ENCODE assay signal across 21 cellular contexts in the genomic region with DNA sequence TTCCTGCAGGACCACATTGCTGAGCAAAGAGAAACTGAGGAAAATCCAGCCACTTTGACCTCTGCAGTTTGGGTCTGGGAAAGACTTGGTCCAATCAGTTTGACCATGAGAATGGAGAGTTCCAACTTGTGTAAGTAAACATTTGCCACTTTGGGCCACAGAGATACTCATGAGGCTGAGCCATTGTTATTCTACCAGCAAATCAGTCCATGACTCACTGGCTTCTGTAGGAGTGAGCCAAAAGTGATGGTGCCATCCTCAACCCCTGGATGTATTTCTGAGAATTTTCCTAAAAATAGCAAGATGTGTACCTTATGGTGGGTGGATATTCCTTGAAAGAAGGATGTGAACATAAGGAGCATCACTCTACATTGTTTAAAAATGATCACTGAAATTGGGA.
DNase-seq lines count a peak whose midpoint lies in the region; ATAC-seq and TF ChIP-seq lines count a peak whose summit lies in the region.
"Had no signal": no experiment of that assay in that cellular context is flagged by ENCODE, and none has a peak within 500 bp of the region (broad histone marks: within the 10 kb centered on the region; RNA-seq: fewer than 3 reads in every experiment).

No MANE protein-coding gene starts in this region.

- H3K36me3 Mint-ChIP-seq in stimulated activated naive CD8-positive, alpha-beta T cell treated with anti-CD3 and anti-CD28 coated beads, Interleukin-15, Interleukin-2, amounts not matched to agents 100 ng/mL and 50 ng/mL, for 24 hours (ENCODE audit: low read depth) = no peaks in the 10 kb centered on the region
- H3K36me3 Mint-ChIP-seq in activated CD4-positive, alpha-beta memory T cell treated with anti-CD3 and anti-CD28 coated beads, Interleukin-2, amount 10 ng/mL, durations not matched to agents 7 days and 5 days (ENCODE audit: low read depth) = peaks cover 3% of the 10 kb centered on the region

- peaks cover 38% of the 10 kb centered on the region for H3K4me1 Mint-ChIP-seq in stimulated activated naive CD8-positive, alpha-beta T cell treated with anti-CD3 and anti-CD28 coated beads, Interleukin-15, Interleukin-2, amounts not matched to agents 100 ng/mL and 50 ng/mL, for 24 hours (ENCODE audit: low read depth)
- H3K4me1 Mint-ChIP-seq in activated CD4-positive, alpha-beta memory T cell treated with anti-CD3 and anti-CD28 coated beads, Interleukin-2, amount 10 ng/mL, durations not matched to agents 7 days and 5 days = peaks cover 24% of the 10 kb centered on the region

- no peak for ATAC-seq in stimulated activated naive CD8-positive, alpha-beta T cell treated with anti-CD3 and anti-CD28 coated beads, Interleukin-15, Interleukin-2, amounts not matched to agents 100 U/mL and 50 U/mL, for 24 hours
- ATAC-seq in HG02981 (IDR thresholded peaks at IDR 0.05; ENCODE audit: unreplicated experiment) (no peak), HG02610 (IDR thresholded peaks at IDR 0.05; ENCODE audit: unreplicated experiment) (no peak)
- ATAC-seq: esophagus mucosa had no signal

- no peak for DNase-seq in stimulated activated naive CD8-positive, alpha-beta T cell treated with anti-CD3 and anti-CD28 coated beads, Interleukin-15, Interleukin-2, amounts not matched to agents 100 U/mL and 50 U/mL, for 24 hours
- DNase-seq in activated CD4-positive, alpha-beta memory T cell treated with anti-CD3 and anti-CD28 coated beads, Interleukin-2, amount 10 ng/mL, durations not matched to agents 7 days and 5 days = no peak
- peak; percentile 32 for DNase-seq in fibroblast of mammary gland (ENCODE audit: low read depth)
- DNase-seq in COR-L47 (lab: John Stamatoyannopoulos, UW) = no peak
- DNase-seq: activated gamma-delta T cell; DND-41; effector CD4-positive, alpha-beta T cell; islet precursor cell; KG1; NCI-H1694; NCI-H2171 treated with DMSO at 0.1 percent for 48 hours; NCI-H526 had no signal

- POLR2A ChIA-PET in activated CD4-positive, alpha-beta memory T cell treated with anti-CD3 and anti-CD28 coated beads, Interleukin-2, amount 10 ng/mL, durations not matched to agents 7 days and 5 days (lab: Charles Lee) = no interaction called here

- H3K27ac Mint-ChIP-seq in stimulated activated naive CD8-positive, alpha-beta T cell treated with anti-CD3 and anti-CD28 coated beads, Interleukin-15, Interleukin-2, amounts not matched to agents 100 ng/mL and 50 ng/mL, for 24 hours = peak overlapping the region; percentile 83
- H3K27ac Mint-ChIP-seq in activated CD4-positive, alpha-beta memory T cell treated with anti-CD3 and anti-CD28 coated beads, Interleukin-2, amount 10 ng/mL, durations not matched to agents 7 days and 5 days = peak overlapping the region; percentile 50

- H3K4me3 ChIP-seq in fibroblast of mammary gland (ENCODE audit: control insufficient read depth, low read depth, low read length) = no peak overlapping the region
- H3K4me3 ChIP-seq: ascending aorta, lung, prostate gland, SK-N-MC, vagina had no signal

- CTCF ChIA-PET in activated CD4-positive, alpha-beta memory T cell treated with anti-CD3 and anti-CD28 coated beads, Interleukin-2, amount 10 ng/mL, durations not matched to agents 7 days and 5 days (lab: Charles Lee) = interaction anchor here (1.0 to 1.2 kb wide), 2 partner anchors 48 to 689 kb away, joined by 3 read pairs; no protein-coding TSS in a partner anchor

- H3K4me3 Mint-ChIP-seq in stimulated activated naive CD8-positive, alpha-beta T cell treated with anti-CD3 and anti-CD28 coated beads, Interleukin-15, Interleukin-2, amounts not matched to agents 100 ng/mL and 50 ng/mL, for 24 hours = peak overlapping the region; percentile 49
- no peak overlapping the region for H3K4me3 Mint-ChIP-seq in activated CD4-positive, alpha-beta memory T cell treated with anti-CD3 and anti-CD28 coated beads, Interleukin-2, amount 10 ng/mL, durations not matched to agents 7 days and 5 days

- no peaks in the 10 kb centered on the region for H3K27me3 Mint-ChIP-seq in stimulated activated naive CD8-positive, alpha-beta T cell treated with anti-CD3 and anti-CD28 coated beads, Interleukin-15, Interleukin-2, amounts not matched to agents 100 ng/mL and 50 ng/mL, for 24 hours
- H3K27me3 Mint-ChIP-seq in activated CD4-positive, alpha-beta memory T cell treated with anti-CD3 and anti-CD28 coated beads, Interleukin-2, amount 10 ng/mL, durations not matched to agents 7 days and 5 days = peaks cover 7% of the 10 kb centered on the region

- no peaks in the 10 kb centered on the region for H3K9me3 Mint-ChIP-seq in stimulated activated naive CD8-positive, alpha-beta T cell treated with anti-CD3 and anti-CD28 coated beads, Interleukin-15, Interleukin-2, amounts not matched to agents 100 ng/mL and 50 ng/mL, for 24 hours
- no peaks in the 10 kb centered on the region for H3K9me3 Mint-ChIP-seq in activated CD4-positive, alpha-beta memory T cell treated with anti-CD3 and anti-CD28 coated beads, Interleukin-2, amount 10 ng/mL, durations not matched to agents 7 days and 5 days

- TF ChIP-seq CTCF in fibroblast of mammary gland (conservative IDR thresholded peaks at IDR 0.05; ENCODE audit: control insufficient read depth, insufficient read depth, low read depth, low read length) = no peak
